18 cellular contexts compared by ENCODE assay signal in genomic region chr16:81869326-81869725, GRCh38.
"Had no signal": no experiment of that assay in that cellular context is flagged by ENCODE, and none has a peak within 500 bp of the region (broad histone marks: within the 10 kb centered on the region; RNA-seq: fewer than 3 reads in every experiment).

No MANE protein-coding gene starts in this region.

- DNase-seq: Kasumi-1, KG1, MM.1S, NCI-H1092 treated with DMSO at 0.1 percent for 48 hours, NCI-H1436, NCI-H187, NCI-H2029, NCI-H2081 treated with DMSO at 0.1 percent for 48 hours, NCI-H2171, NCI-H226, NCI-H446, NCI-H510A, NCI-H524 treated with DMSO at 0.1 percent for 48 hours, NCI-H69, NCI-H774, Right ventricle myocardium superior, RPMI8226, SIG-M5 had no signal
